In the genomic region with DNA sequence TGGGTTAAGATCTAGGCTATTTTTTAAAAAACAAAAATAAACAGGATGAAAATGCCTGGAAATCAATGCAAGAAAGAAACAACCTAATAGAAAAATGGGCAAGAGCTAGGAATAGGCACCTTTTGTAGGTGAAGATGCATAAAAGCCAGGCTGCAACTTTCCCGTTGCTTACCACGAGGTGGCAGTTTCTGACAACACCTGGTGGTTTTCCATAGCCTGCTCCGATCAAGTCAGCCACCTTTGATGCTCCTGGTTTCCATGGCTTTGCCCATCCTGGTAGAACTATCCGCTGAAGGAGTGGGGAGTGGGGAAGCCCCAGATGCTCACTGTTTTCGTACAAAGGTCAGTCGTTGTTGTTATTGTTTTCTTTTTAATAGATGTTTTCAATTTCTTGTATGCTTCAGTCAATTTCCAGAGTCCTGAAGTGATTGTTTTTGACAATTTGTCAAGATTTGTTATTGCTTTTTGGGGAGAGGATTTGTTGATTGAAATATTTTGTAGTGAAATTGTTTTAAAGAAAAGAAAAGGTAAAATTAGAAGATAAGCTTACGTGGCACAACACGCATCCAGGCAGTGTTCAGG, we compare ENCODE assay signal across 2 cellular contexts.
TF ChIP-seq lines count a peak whose summit lies in the region.

No MANE protein-coding gene starts in this region.

TF ChIP-seq in A549, 52 proteins besides CTCF, POLR2A, EP300 and RAD21:
- no peak for TF ChIP-seq RARB (CRISPR knock-in tag; IDR thresholded peaks at IDR 0.05)
- TF ChIP-seq KDM1A (IDR thresholded peaks at IDR 0.05; ENCODE audit: low read depth) = no peak
- TF ChIP-seq SMC3 (IDR thresholded peaks at IDR 0.05) = peak; percentile 76

TF ChIP-seq in HCT116, 20 proteins besides CTCF, POLR2A, EP300 and RAD21:
- TF ChIP-seq, protein P1, sequence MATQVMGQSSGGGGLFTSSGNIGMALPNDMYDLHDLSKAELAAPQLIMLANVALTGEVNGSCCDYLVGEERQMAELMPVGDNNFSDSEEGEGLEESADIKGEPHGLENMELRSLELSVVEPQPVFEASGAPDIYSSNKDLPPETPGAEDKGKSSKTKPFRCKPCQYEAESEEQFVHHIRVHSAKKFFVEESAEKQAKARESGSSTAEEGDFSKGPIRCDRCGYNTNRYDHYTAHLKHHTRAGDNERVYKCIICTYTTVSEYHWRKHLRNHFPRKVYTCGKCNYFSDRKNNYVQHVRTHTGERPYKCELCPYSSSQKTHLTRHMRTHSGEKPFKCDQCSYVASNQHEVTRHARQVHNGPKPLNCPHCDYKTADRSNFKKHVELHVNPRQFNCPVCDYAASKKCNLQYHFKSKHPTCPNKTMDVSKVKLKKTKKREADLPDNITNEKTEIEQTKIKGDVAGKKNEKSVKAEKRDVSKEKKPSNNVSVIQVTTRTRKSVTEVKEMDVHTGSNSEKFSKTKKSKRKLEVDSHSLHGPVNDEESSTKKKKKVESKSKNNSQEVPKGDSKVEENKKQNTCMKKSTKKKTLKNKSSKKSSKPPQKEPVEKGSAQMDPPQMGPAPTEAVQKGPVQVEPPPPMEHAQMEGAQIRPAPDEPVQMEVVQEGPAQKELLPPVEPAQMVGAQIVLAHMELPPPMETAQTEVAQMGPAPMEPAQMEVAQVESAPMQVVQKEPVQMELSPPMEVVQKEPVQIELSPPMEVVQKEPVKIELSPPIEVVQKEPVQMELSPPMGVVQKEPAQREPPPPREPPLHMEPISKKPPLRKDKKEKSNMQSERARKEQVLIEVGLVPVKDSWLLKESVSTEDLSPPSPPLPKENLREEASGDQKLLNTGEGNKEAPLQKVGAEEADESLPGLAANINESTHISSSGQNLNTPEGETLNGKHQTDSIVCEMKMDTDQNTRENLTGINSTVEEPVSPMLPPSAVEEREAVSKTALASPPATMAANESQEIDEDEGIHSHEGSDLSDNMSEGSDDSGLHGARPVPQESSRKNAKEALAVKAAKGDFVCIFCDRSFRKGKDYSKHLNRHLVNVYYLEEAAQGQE (IDR thresholded peaks at IDR 0.05; ENCODE audit: low read depth) = no peak
- TF ChIP-seq SP1 (IDR thresholded peaks at IDR 0.05; ENCODE audit: low read depth) = peak; percentile 29
- TF ChIP-seq CEBPB (IDR thresholded peaks at IDR 0.05; ENCODE audit: low read depth) = no peak
- TF ChIP-seq TCF7L2 (IDR thresholded peaks at IDR 0.05; ENCODE audit: borderline replicate concordance, extremely low read depth, insufficient read depth, insufficient read length) = peak; percentile 26
- TF ChIP-seq, protein P2, sequence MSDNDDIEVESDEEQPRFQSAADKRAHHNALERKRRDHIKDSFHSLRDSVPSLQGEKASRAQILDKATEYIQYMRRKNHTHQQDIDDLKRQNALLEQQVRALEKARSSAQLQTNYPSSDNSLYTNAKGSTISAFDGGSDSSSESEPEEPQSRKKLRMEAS (IDR thresholded peaks at IDR 0.05) = peak; percentile 22; the same call in 1 of the 2 replicates
- TF ChIP-seq CBX3 (IDR thresholded peaks at IDR 0.05; ENCODE audit: low read depth) = 0 out of 2 replicates have a peak, but pooled peaks have one; percentile 31
